Comparison of ENCODE assay signal across 11 cellular contexts in genomic region chr13:44402902-44403719, GRCh38. TPM values are rescaled to one million over a fixed set of nuclear protein-coding genes. Genes with fewer than 3 reads are reported as not detected.
DNase-seq lines count a peak whose midpoint lies in the region; ATAC-seq and FAIRE-seq lines count a peak whose summit lies in the region.
"Had no signal": no experiment of that assay in that cellular context is flagged by ENCODE, and none has a peak within 500 bp of the region (broad histone marks: within the 10 kb centered on the region; RNA-seq: fewer than 3 reads in every experiment).

No MANE protein-coding gene starts in this region.

- H3K9me3 ChIP-seq in HUES6 (ENCODE audit: control insufficient read depth, insufficient read depth, low read depth, low read length) (no peaks in the 10 kb centered on the region), small intestine (ENCODE audit: control insufficient read depth, low read depth) (no peaks in the 10 kb centered on the region)

- H3K27me3 ChIP-seq in HUES6 (ENCODE audit: control insufficient read depth, insufficient read depth, low read length) (no peaks in the 10 kb centered on the region), small intestine (ENCODE audit: control insufficient read depth in 2 of 2, insufficient read depth in 2 of 2, low read length in 2 of 2) (no peaks in the 10 kb centered on the region)

- WGBS in small intestine, 3 donors = 33 to 71% (median 55%) methylated on average over 17 of the region's 17 CpGs

- DNase-seq in NCI-H526 (lab: John Stamatoyannopoulos, UW) = peak; percentile 79 to 91
- DNase-seq in iPS-NIHi7 (ENCODE audit: extremely low spot score) = peak; percentile 39
- DNase-seq in small intestine = peak; percentile 51
- DNase-seq in superior temporal gyrus (ENCODE audit: extremely low spot score) = no peak
- DNase-seq: DMS 273 treated with DMSO at 0.1 percent for 48 hours; hippocampal formation; stimulated activated CD4-positive, alpha-beta T cell treated with anti-CD3 and anti-CD28 coated beads, Interleukin-12 subunit alpha, Interleukin-12 subunit beta, amount 100 ng/mL, for 4 hours had no signal

- H3K4me1 ChIP-seq in HUES6 (ENCODE audit: control insufficient read depth, insufficient read depth, low read length) (peaks cover 60% of the 10 kb centered on the region), small intestine (ENCODE audit: control insufficient read depth in 2 of 2, insufficient read depth in 1 of 2, low read depth in 1 of 2, low read length in 1 of 2) (peaks cover 0 to 2% of the 10 kb centered on the region in 2 donors)

- H3K27ac ChIP-seq in HUES6 (ENCODE audit: low read depth, low read length) = no peak overlapping the region
- H3K27ac ChIP-seq in small intestine (ENCODE audit: low read depth in 1 of 2, low read length in 1 of 2) = no peak overlapping the region

- no peak for ATAC-seq in HG03097 (IDR thresholded peaks at IDR 0.05; ENCODE audit: low FRiP score, unreplicated experiment)
- ATAC-seq in HG02623 (IDR thresholded peaks at IDR 0.05; ENCODE audit: unreplicated experiment) = no peak

- H3K36me3 ChIP-seq in HUES6 (ENCODE audit: control insufficient read depth, insufficient read depth, low read length) (no peaks in the 10 kb centered on the region), small intestine (ENCODE audit: control insufficient read depth in 2 of 2, insufficient read depth in 2 of 2, low read length in 2 of 2) (no peaks in the 10 kb centered on the region)

- peak overlapping the region; percentile 49 for H3K9ac ChIP-seq in HUES6 (ENCODE audit: low read length)

- FAIRE-seq in small intestine (lab: Jason Lieb, UNC) = no peak
- FAIRE-seq: endothelial cell of umbilical vein had no signal

- H3K4me3 ChIP-seq in HUES6 (ENCODE audit: low read depth, low read length) = peak overlapping the region; percentile 36
- no peak overlapping the region for H3K4me3 ChIP-seq in small intestine (ENCODE audit: low read depth in 1 of 2, low read length in 2 of 2)

RNA-seq across cellular contexts. Expression of gene SERP2, which starts 29.5 kb away (rescaled TPM):
- polyA plus RNA-seq in small intestine = 10 to 100 TPM in 2 of 3 donors, 1 to 10 TPM in 1; 4.9 to 12.3 (median 10.5) TPM
